In genomic region chr1:112549590-112549989, GRCh38 we compare ENCODE assay signal across 19 cellular contexts. TPM values are rescaled to one million over a fixed set of nuclear protein-coding genes. Genes with fewer than 3 reads are reported as not detected.
DNase-seq lines count a peak whose midpoint lies in the region; FAIRE-seq and TF ChIP-seq lines count a peak whose summit lies in the region.
"Had no signal": no experiment of that assay in that cellular context is flagged by ENCODE, and none has a peak within 500 bp of the region (broad histone marks: within the 10 kb centered on the region; RNA-seq: fewer than 3 reads in every experiment).

No MANE protein-coding gene starts in this region.

- peaks cover 7% of the 10 kb centered on the region for H3K36me3 Mint-ChIP-seq in type B pancreatic cell

- CTCF ChIA-PET in PC-9 (lab: Charles Lee): no interaction called here

- no TSS peak for BruUV-seq in PC-9 (replicated peaks; lab: Mats Ljungman, UMichigan)

- no peaks in the 10 kb centered on the region for H3K27me3 Mint-ChIP-seq in type B pancreatic cell
- H3K27me3 Mint-ChIP-seq: CD4-positive, alpha-beta memory T cell had no signal

- no peaks in the 10 kb centered on the region for H4K20me1 ChIP-seq in PC-9 (ENCODE audit: insufficient read depth)
- H4K20me1 ChIP-seq: BLaER1 treated with 17β-estradiol and CSF1 and Interleukin-3, amounts not matched to agents 10 nM and 100 nM had no signal

- no peaks in the 10 kb centered on the region for H3K9me2 ChIP-seq in PC-9 (ENCODE audit: insufficient read depth)
- H3K9me2 ChIP-seq: SK-N-SH had no signal

- TF ChIP-seq CTCF in colonic mucosa (IDR thresholded peaks at IDR 0.05) (no peak), PC-9 (conservative IDR thresholded peaks at IDR 0.05) (no peak), type B pancreatic cell (conservative IDR thresholded peaks at IDR 0.05) (no peak)

- no peaks in the 10 kb centered on the region for H3K79me2 ChIP-seq in PC-9 (ENCODE audit: low read depth)

- H3K4me1 ChIP-seq in colonic mucosa: no peaks in the 10 kb centered on the region
- H3K4me1 ChIP-seq in small intestine (ENCODE audit: control insufficient read depth in 2 of 2, insufficient read depth in 1 of 2, low read depth in 1 of 2, low read length in 1 of 2): no peaks in the 10 kb centered on the region
- peaks cover 20% of the 10 kb centered on the region for H3K4me1 ChIP-seq in PC-9 (replicated peaks; ENCODE audit: insufficient read depth)

- WGBS in small intestine, 3 donors: 32 to 70% (median 53%) methylated on average over 2 of the region's 2 CpGs

- H3K4me3 Mint-ChIP-seq in type B pancreatic cell: no peak overlapping the region
- H3K4me3 Mint-ChIP-seq: CD4-positive, alpha-beta memory T cell had no signal

- H3K9me3 Mint-ChIP-seq in type B pancreatic cell: no peaks in the 10 kb centered on the region
- H3K9me3 Mint-ChIP-seq: CD4-positive, alpha-beta memory T cell had no signal

- peaks cover 19% of the 10 kb centered on the region for H3F3A ChIP-seq in PC-9 (ENCODE audit: insufficient read depth, low read depth)

- no peak overlapping the region for H3K27ac Mint-ChIP-seq in type B pancreatic cell

- peak overlapping the region; percentile 74 for H3K27ac ChIP-seq in colonic mucosa
- no peak overlapping the region for H3K27ac ChIP-seq in small intestine (ENCODE audit: low read depth in 1 of 2, low read length in 1 of 2)
- no peak overlapping the region for H3K27ac ChIP-seq in PC-9
- H3K27ac ChIP-seq: BLaER1 treated with 17β-estradiol and CSF1 and Interleukin-3, amounts not matched to agents 10 nM and 100 nM had no signal

- H3K36me3 ChIP-seq in colonic mucosa: no peaks in the 10 kb centered on the region
- no peaks in the 10 kb centered on the region for H3K36me3 ChIP-seq in small intestine (ENCODE audit: control insufficient read depth in 2 of 2, insufficient read depth in 2 of 2, low read length in 2 of 2)
- no peaks in the 10 kb centered on the region for H3K36me3 ChIP-seq in PC-9 (ENCODE audit: low read depth)

- H3K4me3 ChIP-seq in colonic mucosa (no peak overlapping the region), small intestine (ENCODE audit: low read depth in 1 of 2, low read length in 2 of 2) (no peak overlapping the region), PC-9 (no peak overlapping the region)
- H3K4me3 ChIP-seq: BLaER1 treated with 17β-estradiol and CSF1 and Interleukin-3, amounts not matched to agents 10 nM and 100 nM; GM12878; MG63 had no signal

- peak; percentile 7 for DNase-seq in NCI-H1436 (lab: John Stamatoyannopoulos, UW)
- DNase-seq in NCI-H1436 treated with DMSO at 0.1 percent for 48 hours (lab: John Stamatoyannopoulos, UW): no peak
- DNase-seq in DMS79 treated with DMSO at 0.1 percent for 48 hours (lab: John Stamatoyannopoulos, UW): peak; percentile 32
- no peak for DNase-seq in colonic mucosa
- peak; percentile 20 for DNase-seq in small intestine
- no peak for DNase-seq in PC-9
- DNase-seq in type B pancreatic cell (ENCODE audit: extremely low spot score, unreplicated experiment): no peak
- DNase-seq: 8988T, MG63, NCI-H1417, NCI-H187 treated with DMSO at 0.1 percent for 48 hours, NCI-H2171 treated with DMSO at 0.1 percent for 48 hours, NCI-H446 treated with DMSO at 0.1 percent for 48 hours, SIG-M5, SK-N-SH had no signal

- no peaks in the 10 kb centered on the region for H3K4me1 Mint-ChIP-seq in type B pancreatic cell (ENCODE audit: unreplicated experiment)
- H3K4me1 Mint-ChIP-seq: CD4-positive, alpha-beta memory T cell had no signal

- H3K27me3 ChIP-seq in colonic mucosa (no peaks in the 10 kb centered on the region), small intestine (ENCODE audit: control insufficient read depth in 2 of 2, insufficient read depth in 2 of 2, low read length in 2 of 2) (no peaks in the 10 kb centered on the region), PC-9 (ENCODE audit: insufficient read depth, low read depth) (no peaks in the 10 kb centered on the region)
- H3K27me3 ChIP-seq: BLaER1 treated with 17β-estradiol and CSF1 and Interleukin-3, amounts not matched to agents 10 nM and 100 nM; MG63 had no signal

- intact Hi-C loops in colonic mucosa (cut with DNase I) (no loop called here), PC-9 (cut with micrococcal nuclease; ENCODE audit: unreplicated experiment) (no loop called here)

- POLR2A ChIA-PET in PC-9 (lab: Charles Lee; ENCODE audit: unreplicated experiment): interaction anchor here (0.6 to 0.7 kb wide), 2 partner anchors 35 to 1095 kb away, joined by 4 to 5 read pairs; no protein-coding TSS in a partner anchor

- no peak overlapping the region for H2AFZ ChIP-seq in PC-9

- H3K9me3 ChIP-seq in colonic mucosa: no peaks in the 10 kb centered on the region
- H3K9me3 ChIP-seq in small intestine (ENCODE audit: control insufficient read depth, low read depth): no peaks in the 10 kb centered on the region
- no peaks in the 10 kb centered on the region for H3K9me3 ChIP-seq in PC-9 (ENCODE audit: insufficient read depth, low read depth)
- H3K9me3 ChIP-seq: BLaER1 treated with 17β-estradiol and CSF1 and Interleukin-3, amounts not matched to agents 10 nM and 100 nM; MG63; SK-N-SH had no signal

- FAIRE-seq in small intestine (lab: Jason Lieb, UNC): no peak
- FAIRE-seq: GM12878, H54 had no signal

- no peak overlapping the region for H3K4me2 ChIP-seq in PC-9
- H3K4me2 ChIP-seq: BLaER1 treated with 17β-estradiol and CSF1 and Interleukin-3, amounts not matched to agents 10 nM and 100 nM; SK-N-SH had no signal

- no peak overlapping the region for H3K9ac ChIP-seq in colonic mucosa (ENCODE audit: low read depth in 2 of 2, low read length in 2 of 2)
- H3K9ac ChIP-seq: BLaER1 treated with 17β-estradiol and CSF1 and Interleukin-3, amounts not matched to agents 10 nM and 100 nM; SK-N-SH had no signal

RNA-seq across cellular contexts. Expression of gene WNT2B, which starts 40.8 kb away (rescaled TPM):
- total RNA-seq in colonic mucosa (1 to 10 TPM; 4.3 to 5.9 TPM), PC-9 (2021) (0.98 and 1.1 TPM in 2 replicates), type B pancreatic cell (ENCODE audit: low replicate concordance) (2.7 and 41.0 TPM in 2 replicates)
- polyA plus RNA-seq in small intestine: 1 to 10 TPM; 1.6 to 3.6 (median 3.6) TPM

Comparison
In these comparisons a context has a peak if more than half of its experiments do, and no peak if none do; other contexts are left out.
1. DNase-seq: peak in NCI-H1436 (single experiment), DMS79 treated with DMSO at 0.1 percent for 48 hours (single experiment) and small intestine (single experiment); none in NCI-H1436 treated with DMSO at 0.1 percent for 48 hours (single experiment), colonic mucosa (single experiment), PC-9 (0 of 2) and type B pancreatic cell (single experiment).